In genomic region chr2:191885650-191886049, GRCh38 we compare ENCODE assay signal across 14 cellular contexts. TPM values are rescaled to one million over a fixed set of nuclear protein-coding genes. Genes with fewer than 3 reads are reported as not detected.
"Had no signal": no experiment of that assay in that cellular context is flagged by ENCODE, and none has a peak within 500 bp of the region (broad histone marks: within the 10 kb centered on the region; RNA-seq: fewer than 3 reads in every experiment).

No MANE protein-coding gene starts in this region.

- H3K4me1 Mint-ChIP-seq: naive thymus-derived CD4-positive, alpha-beta T cell had no signal

- ATAC-seq: activated CD4-positive, CD25-positive, alpha-beta regulatory T cell treated with anti-CD3 and anti-CD28 coated beads, Interleukin-2, amount 50 U/mL, for 24 hours; naive thymus-derived CD4-positive, alpha-beta T cell had no signal

- H3K36me3 Mint-ChIP-seq: naive thymus-derived CD4-positive, alpha-beta T cell had no signal

- DNase-seq: activated naive CD4-positive, alpha-beta T cell treated with Interleukin-2 at 50 U/mL for 16 hours; activated T-cell treated with anti-CD3 and anti-CD28 coated beads for 4 hours; anterior cingulate cortex; endodermal cell; erythroblast; islet precursor cell; naive thymus-derived CD4-positive, alpha-beta T cell; retina; stomach; T-helper 1 cell; T1000 had no signal

- H3K27me3 ChIP-seq: neutrophil, stomach had no signal

- H3K27ac Mint-ChIP-seq: endodermal cell; naive thymus-derived CD4-positive, alpha-beta T cell had no signal

- H3K4me2 ChIP-seq: smooth muscle cell had no signal

- H3K36me3 ChIP-seq: neutrophil, stomach had no signal

- H3K4me3 ChIP-seq: smooth muscle cell, stomach had no signal

- H3K9me3 Mint-ChIP-seq: endodermal cell had no signal

- H3K4me3 Mint-ChIP-seq: endodermal cell; naive thymus-derived CD4-positive, alpha-beta T cell had no signal

- H3K9me3 ChIP-seq: neutrophil, stomach had no signal

- H3K27ac ChIP-seq: neutrophil, stomach had no signal

RNA-seq across cellular contexts. Expression of gene CAVIN2, which starts 38.8 kb away (rescaled TPM):
- total RNA-seq: endodermal cell had no signal
- polyA plus RNA-seq: naive thymus-derived CD4-positive, alpha-beta T cell; smooth muscle cell had no signal
